ENCODE assay signal across 21 cellular contexts in genomic region chr14:41913398-41913797, GRCh38.
DNase-seq lines count a peak whose midpoint lies in the region; ATAC-seq, FAIRE-seq and TF ChIP-seq lines count a peak whose summit lies in the region.
"Had no signal": no experiment of that assay in that cellular context is flagged by ENCODE, and none has a peak within 500 bp of the region (broad histone marks: within the 10 kb centered on the region; RNA-seq: fewer than 3 reads in every experiment).

No MANE protein-coding gene starts in this region.

- no peaks in the 10 kb centered on the region for H3K79me2 ChIP-seq in Karpas-422 (ENCODE audit: low read length)
- no peaks in the 10 kb centered on the region for H3K79me2 ChIP-seq in K562 (ENCODE audit: control insufficient read depth, insufficient read depth, low read length)

- TF ChIP-seq RAD21 in A549 (conservative IDR thresholded peaks at IDR 0.05 in 1 of 2, IDR thresholded peaks at IDR 0.05 in 1 of 2) (no peak), K562 (CRISPR knock-in tag; conservative IDR thresholded peaks at IDR 0.05 in 1 of 2, IDR thresholded peaks at IDR 0.05 in 1 of 2) (no peak)

- H4K20me1 ChIP-seq in Karpas-422 (ENCODE audit: insufficient read depth, low read depth, low read length): no peaks in the 10 kb centered on the region
- H4K20me1 ChIP-seq in K562 (replicated peaks; ENCODE audit: control insufficient read depth, insufficient read depth, low read length): no peaks in the 10 kb centered on the region
- H4K20me1 ChIP-seq: BLaER1 treated with 17β-estradiol and CSF1 and Interleukin-3, amounts not matched to agents 10 nM and 100 nM had no signal

- in situ Hi-C loops in K562 (cut with MboI): no loop called here

- ATAC-seq in A549 (no peak), K562 (no peak), pancreas (no peak)
- ATAC-seq: CD8-positive, alpha-beta T cell had no signal

- TF ChIP-seq CTCF in A549 (IDR thresholded peaks at IDR 0.05): no peak
- no peak for TF ChIP-seq CTCF in K562 (IDR thresholded peaks at IDR 0.05 in 2 of 3, conservative IDR thresholded peaks at IDR 0.05 in 1 of 3; ENCODE audit: insufficient read depth in 2 of 3, low read depth in 1 of 3, low read length in 3 of 3)
- TF ChIP-seq CTCF in pancreas (IDR thresholded peaks at IDR 0.05): no peak
- no peak for TF ChIP-seq CTCF in esophagus muscularis mucosa (IDR thresholded peaks at IDR 0.05)

- no peak overlapping the region for H3K27ac ChIP-seq in A549
- no peak overlapping the region for H3K27ac ChIP-seq in Karpas-422 (ENCODE audit: low read length)
- H3K27ac ChIP-seq in K562 (ENCODE audit: extremely low read depth, low read depth, low read length): no peak overlapping the region
- no peak overlapping the region for H3K27ac ChIP-seq in pancreas
- no peak overlapping the region for H3K27ac ChIP-seq in esophagus muscularis mucosa (replicated peaks in 1 of 4)
- H3K27ac ChIP-seq: BLaER1 treated with 17β-estradiol and CSF1 and Interleukin-3, amounts not matched to agents 10 nM and 100 nM; C4-2B had no signal

- H3K4me1 ChIP-seq in A549: no peaks in the 10 kb centered on the region
- H3K4me1 ChIP-seq in Karpas-422 (ENCODE audit: low read length): no peaks in the 10 kb centered on the region
- H3K4me1 ChIP-seq in K562 (replicated peaks in 1 of 2; ENCODE audit: control insufficient read depth in 2 of 2, insufficient read depth in 2 of 2, low read length in 2 of 2): no peaks in the 10 kb centered on the region
- no peaks in the 10 kb centered on the region for H3K4me1 ChIP-seq in pancreas
- H3K4me1 ChIP-seq in esophagus muscularis mucosa: no peaks in the 10 kb centered on the region
- H3K4me1 ChIP-seq: BLaER1 treated with 17β-estradiol and CSF1 and Interleukin-3, amounts not matched to agents 10 nM and 100 nM; Caco-2 had no signal

- no peak for DNase-seq in A549 (ENCODE audit: low read depth in 1 of 2, low spot score in 1 of 2)
- no peak for DNase-seq in Karpas-422
- DNase-seq in K562 (ENCODE audit: extremely low read depth in 1 of 4, low spot score in 3 of 4): no peak
- no peak for DNase-seq in pancreas
- no peak for DNase-seq in stimulated activated CD4-positive, alpha-beta T cell treated with anti-CD3 and anti-CD28 coated beads, Interleukin-2, amount 100 ng/mL, for 24 hours
- no peak for DNase-seq in esophagus muscularis mucosa (ENCODE audit: extremely low spot score)
- no peak for DNase-seq in erythroblast (lab: John Stamatoyannopoulos, UW)
- DNase-seq: 8988T; AML-193; Caco-2; Calu3; CD4-positive, alpha-beta T cell; CD8-positive, alpha-beta T cell; DMS79 treated with DMSO at 0.1 percent for 48 hours; GF-D8 had no signal

- no peaks in the 10 kb centered on the region for H3K9me3 ChIP-seq in A549
- peaks cover 8% of the 10 kb centered on the region for H3K9me3 ChIP-seq in Karpas-422 (ENCODE audit: low read length)
- no peaks in the 10 kb centered on the region for H3K9me3 ChIP-seq in K562 (replicated peaks; ENCODE audit: control insufficient read depth, insufficient read depth, low read depth, low read length)
- no peaks in the 10 kb centered on the region for H3K9me3 ChIP-seq in pancreas
- H3K9me3 ChIP-seq in esophagus muscularis mucosa: no peaks in the 10 kb centered on the region
- H3K9me3 ChIP-seq: BLaER1 treated with 17β-estradiol and CSF1 and Interleukin-3, amounts not matched to agents 10 nM and 100 nM; Caco-2 had no signal

- H3K9ac ChIP-seq in Karpas-422 (ENCODE audit: low read length) (no peak overlapping the region), K562 (ENCODE audit: insufficient read depth in 1 of 2, low read depth in 2 of 2, low read length in 2 of 2) (no peak overlapping the region)
- H3K9ac ChIP-seq: BLaER1 treated with 17β-estradiol and CSF1 and Interleukin-3, amounts not matched to agents 10 nM and 100 nM had no signal

- H2AFZ ChIP-seq in Karpas-422 (ENCODE audit: low read length): peak overlapping the region; percentile 55
- no peak overlapping the region for H2AFZ ChIP-seq in K562 (ENCODE audit: low read depth, low read length)

- no peak overlapping the region for H3K4me3 ChIP-seq in A549
- no peak overlapping the region for H3K4me3 ChIP-seq in Karpas-422 (ENCODE audit: low read length)
- H3K4me3 ChIP-seq in K562: no peak overlapping the region
- H3K4me3 ChIP-seq in pancreas: no peak overlapping the region
- no peak overlapping the region for H3K4me3 ChIP-seq in esophagus muscularis mucosa
- H3K4me3 ChIP-seq: BLaER1 treated with 17β-estradiol and CSF1 and Interleukin-3, amounts not matched to agents 10 nM and 100 nM had no signal

- no TSS peak for BruUV-seq in K562 (replicated peaks; lab: Mats Ljungman, UMichigan)

- CTCF ChIA-PET in A549 (lab: Yijun Ruan, JAX) (no interaction called here), K562 (lab: Yijun Ruan, JAX; ENCODE audit: low intra/inter-chr PET ratio) (no interaction called here)

- TF ChIP-seq POLR2A in A549 (IDR thresholded peaks at IDR 0.05; ENCODE audit: low read length): no peak
- no peak for TF ChIP-seq POLR2A in K562 (conservative IDR thresholded peaks at IDR 0.05)
- no peak for TF ChIP-seq POLR2A in esophagus muscularis mucosa (IDR thresholded peaks at IDR 0.05; ENCODE audit: low read depth)
- no peak for TF ChIP-seq POLR2A in erythroblast (IDR thresholded peaks at IDR 0.05; ENCODE audit: low read length)

- POLR2A ChIA-PET in A549 (lab: Yijun Ruan, JAX): no interaction called here
- POLR2A ChIA-PET in K562 (lab: Yijun Ruan, JAX): no interaction called here

- peaks cover 1% of the 10 kb centered on the region; the same call in 1 of the 2 replicates for H3K36me3 ChIP-seq in Karpas-422 (ENCODE audit: insufficient read depth, low read length)
- H3K36me3 ChIP-seq in K562 (ENCODE audit: control insufficient read depth, insufficient read depth, low read length): no peaks in the 10 kb centered on the region
- no peaks in the 10 kb centered on the region for H3K36me3 ChIP-seq in pancreas
- H3K36me3 ChIP-seq in esophagus muscularis mucosa: no peaks in the 10 kb centered on the region
- H3K36me3 ChIP-seq: BLaER1 treated with 17β-estradiol and CSF1 and Interleukin-3, amounts not matched to agents 10 nM and 100 nM had no signal

- no peak overlapping the region for H3K4me2 ChIP-seq in A549
- no peak overlapping the region for H3K4me2 ChIP-seq in Karpas-422 (ENCODE audit: low read depth, low read length, poor library complexity, severe bottlenecking)
- no peak overlapping the region for H3K4me2 ChIP-seq in K562 (ENCODE audit: insufficient read depth, low read length)
- H3K4me2 ChIP-seq: BLaER1 treated with 17β-estradiol and CSF1 and Interleukin-3, amounts not matched to agents 10 nM and 100 nM had no signal

- intact Hi-C loops in K562 (cut with micrococcal nuclease) (no loop called here), pancreas (cut with DNase I) (no loop called here), esophagus muscularis mucosa (cut with DNase I) (no loop called here)

- H3K27me3 ChIP-seq in Karpas-422 (ENCODE audit: low read length) (no peaks in the 10 kb centered on the region), K562 (ENCODE audit: control insufficient read depth in 2 of 2, insufficient read depth in 2 of 2, low read length in 2 of 2) (no peaks in the 10 kb centered on the region), pancreas (no peaks in the 10 kb centered on the region), esophagus muscularis mucosa (no peaks in the 10 kb centered on the region)
- H3K27me3 ChIP-seq: BLaER1 treated with 17β-estradiol and CSF1 and Interleukin-3, amounts not matched to agents 10 nM and 100 nM had no signal

- no peak for FAIRE-seq in A549 (lab: Jason Lieb, UNC)
- no peak for FAIRE-seq in K562 (lab: Jason Lieb, UNC)
- FAIRE-seq in pancreas (lab: Jason Lieb, UNC): peak; percentile 61
- FAIRE-seq: A204.1, D721Med, G401.6, GM12891 had no signal

- TF ChIP-seq EP300 in A549 (IDR thresholded peaks at IDR 0.05): no peak
- TF ChIP-seq EP300 in K562 (IDR thresholded peaks at IDR 0.05; ENCODE audit: low read length): no peak
- TF ChIP-seq EP300 in esophagus muscularis mucosa (IDR thresholded peaks at IDR 0.05): no peak

- 34% methylated on average over 2 of the region's 2 CpGs for WGBS in A549 (ENCODE audit: missing lambda C conversion rate)
- WGBS in K562 (ENCODE audit: insufficient coverage, low coverage, missing lambda C conversion rate): 0% methylated on average over 2 of the region's 2 CpGs
- WGBS in pancreas, 2 donors: 56 to 75% methylated on average over 2 of the region's 2 CpGs
- 94% methylated on average over 2 of the region's 2 CpGs for WGBS in esophagus muscularis mucosa

- no peaks in the 10 kb centered on the region for H3K9me1 ChIP-seq in K562 (ENCODE audit: control insufficient read depth, insufficient read depth, low read length)

- no peaks in the 10 kb centered on the region for H3K9me2 ChIP-seq in Karpas-422 (replicated peaks; ENCODE audit: insufficient read depth, low read length)

TF ChIP-seq in A549, 52 proteins besides CTCF, POLR2A, EP300 and RAD21:
- TF ChIP-seq MAFK (IDR thresholded peaks at IDR 0.05; ENCODE audit: partially characterized antibody) (peak; percentile 10), POLR2AphosphoS2 (conservative IDR thresholded peaks at IDR 0.05; ENCODE audit: low read length) (no peak)
TF ChIP-seq in A549: peak in this region for 1.

TF ChIP-seq in K562, 482 proteins besides CTCF, POLR2A, EP300 and RAD21:
- peak; percentile 21; the same call in 1 of the 2 replicates for TF ChIP-seq ZNF316 (IDR thresholded peaks at IDR 0.05)
- no peak for TF ChIP-seq ZNF584 (CRISPR knock-in tag; IDR thresholded peaks at IDR 0.05; ENCODE audit: low read depth)

Comparison
In these comparisons a context has a peak if more than half of its experiments do, and no peak if none do; other contexts are left out.
1. Of the 35 proteins assayed by ChIP-seq in both K562 and A549: peak only in K562: none; only in A549: MAFK; in both: none; in neither: 34.